In the genomic region with DNA sequence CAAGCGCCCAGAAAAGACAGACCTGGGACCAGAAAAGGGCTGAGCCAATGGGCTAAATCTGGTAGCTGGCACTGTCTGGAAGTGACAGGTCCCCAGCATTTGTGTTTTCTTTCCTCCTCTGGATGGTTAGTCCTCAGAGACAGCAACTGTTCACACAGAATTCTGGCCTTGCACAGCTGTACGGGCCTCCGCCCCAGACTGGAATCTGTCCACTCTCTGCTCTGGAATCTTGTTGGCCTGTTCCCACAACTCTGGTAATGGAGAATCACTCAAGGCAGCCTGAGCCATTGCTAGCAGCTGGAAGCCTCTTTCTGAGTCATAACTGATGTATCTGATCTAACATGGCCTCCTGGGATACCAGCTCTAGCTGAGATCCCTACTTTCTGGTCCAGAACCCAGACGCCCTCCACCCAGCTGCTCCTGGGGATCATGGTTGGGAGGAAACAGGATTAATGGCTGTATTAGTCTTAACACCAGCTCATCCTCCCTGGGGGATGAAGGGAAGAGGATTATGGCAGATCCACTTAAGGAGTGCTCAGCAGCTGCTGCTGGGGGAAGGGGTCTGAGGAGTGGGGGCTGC, we compare ENCODE assay signal across 8 cellular contexts. TPM values are rescaled to one million over a fixed set of nuclear protein-coding genes. Genes with fewer than 3 reads are reported as not detected.
DNase-seq lines count a peak whose midpoint lies in the region; ATAC-seq, FAIRE-seq and TF ChIP-seq lines count a peak whose summit lies in the region.

No MANE protein-coding gene starts in this region.

- peak overlapping the region; percentile 75 for H2BK120ac ChIP-seq in mesenchymal stem cell (ENCODE audit: low read depth, low read length)
- H2BK120ac ChIP-seq in mesendoderm (ENCODE audit: low read depth, low read length): no peak overlapping the region

- H3K9ac ChIP-seq in mesenchymal stem cell (ENCODE audit: low read length) (peak overlapping the region; percentile 77), mesendoderm (ENCODE audit: low read length) (no peak overlapping the region)

- H4K5ac ChIP-seq in mesendoderm (ENCODE audit: low read length): no peak overlapping the region

- DNase-seq in A172 (ENCODE audit: low spot score): peak; percentile 97
- DNase-seq in HTR-8/SVneo (ENCODE audit: insufficient read length, low spot score): peak; percentile 43
- DNase-seq in mesenchymal stem cell: peak; percentile 93
- DNase-seq in nucleus accumbens (lab: John Stamatoyannopoulos, UW): no peak
- no peak for DNase-seq in mesendoderm
- no peak for DNase-seq in mucosa of gallbladder (ENCODE audit: low spot score)

- ATAC-seq in HG02840 (IDR thresholded peaks at IDR 0.05; ENCODE audit: low FRiP score, unreplicated experiment): no peak

- peak overlapping the region; percentile 95 for H4K8ac ChIP-seq in mesenchymal stem cell (ENCODE audit: low read length)
- H4K8ac ChIP-seq in mesendoderm (ENCODE audit: low read depth, low read length): no peak overlapping the region

- peak overlapping the region; percentile 61 to 86 for H2BK12ac ChIP-seq in mesenchymal stem cell (ENCODE audit: low read length in 2 of 2)

- H2BK5ac ChIP-seq in mesenchymal stem cell (ENCODE audit: low read depth, low read length, poor library complexity, severe bottlenecking): peak overlapping the region; percentile 47
- H2BK5ac ChIP-seq in mesendoderm (ENCODE audit: low read length): no peak overlapping the region

- H3K4me1 ChIP-seq in mesenchymal stem cell (ENCODE audit: control insufficient read depth, insufficient read depth, low read depth, low read length) (peaks cover 28% of the 10 kb centered on the region), mesendoderm (ENCODE audit: control insufficient read depth, low read depth, low read length) (no peaks in the 10 kb centered on the region)

- H4K91ac ChIP-seq in mesenchymal stem cell (ENCODE audit: low read length): peak overlapping the region; percentile 96

- H3K79me1 ChIP-seq in mesenchymal stem cell (replicated peaks; ENCODE audit: low read length, poor library complexity, severe bottlenecking) (peaks cover 39% of the 10 kb centered on the region), mesendoderm (ENCODE audit: low read length) (peaks cover 18% of the 10 kb centered on the region)

- peak overlapping the region; percentile 74 for H2BK15ac ChIP-seq in mesenchymal stem cell (ENCODE audit: low read depth, poor library complexity, severe bottlenecking)
- no peak overlapping the region for H2BK15ac ChIP-seq in mesendoderm (replicated peaks; ENCODE audit: low read depth)

- TF ChIP-seq CTCF in brain (conservative IDR thresholded peaks at IDR 0.05): no peak

- H3K23ac ChIP-seq in mesenchymal stem cell (ENCODE audit: low read length in 2 of 2): no peak overlapping the region
- H3K23ac ChIP-seq in mesendoderm (ENCODE audit: low read length): no peak overlapping the region

- H3K27ac Mint-ChIP-seq in brain: peak overlapping the region in 4 of 5 experiments; percentile 9 to 95 (median 72)

- H2AK5ac ChIP-seq in mesenchymal stem cell (ENCODE audit: low read length, severe bottlenecking) (peak overlapping the region; percentile 77), mesendoderm (ENCODE audit: low read length) (no peak overlapping the region)

- peaks cover 38% of the 10 kb centered on the region for H3K4me1 Mint-ChIP-seq in brain

- no peak overlapping the region for H2AFZ ChIP-seq in mesenchymal stem cell (ENCODE audit: low read depth, low read length)

- peaks cover 49% of the 10 kb centered on the region for H3K36me3 Mint-ChIP-seq in brain

- WGBS in mesenchymal stem cell: 30% methylated on average over 4 of the region's 4 CpGs
- WGBS in mesendoderm (ENCODE audit: extremely low coverage, insufficient coverage, low lambda C conversion rate): no CpG with 5 or more reads among the region's 4 CpGs

- H3K18ac ChIP-seq in mesenchymal stem cell (ENCODE audit: low read depth in 1 of 2, low read length in 2 of 2): peak overlapping the region; percentile 88 to 89
- H3K18ac ChIP-seq in mesendoderm (ENCODE audit: low read length): no peak overlapping the region

- no peaks in the 10 kb centered on the region for H3K9me3 ChIP-seq in mesenchymal stem cell (ENCODE audit: control insufficient read depth, low read length)

- no peaks in the 10 kb centered on the region for H3K9me3 Mint-ChIP-seq in brain

- peak overlapping the region; percentile 90 for H3K27ac ChIP-seq in mesenchymal stem cell (ENCODE audit: low read length, poor library complexity, severe bottlenecking)
- H3K27ac ChIP-seq in mesendoderm (ENCODE audit: low read depth, low read length): no peak overlapping the region

- H3K36me3 ChIP-seq in mesenchymal stem cell (ENCODE audit: control insufficient read depth in 1 of 2, insufficient read depth in 2 of 2, low read depth in 1 of 2, low read length in 2 of 2) (peaks cover 33 to 40% of the 10 kb centered on the region in 2 experiments), mesendoderm (ENCODE audit: control insufficient read depth, insufficient read depth, low read length) (peaks cover 3% of the 10 kb centered on the region)

- H3K4ac ChIP-seq in mesenchymal stem cell (ENCODE audit: low read depth in 1 of 2, low read length in 2 of 2) (peak overlapping the region; percentile 83 to 98), mesendoderm (ENCODE audit: low read depth, low read length) (no peak overlapping the region)

- no peaks in the 10 kb centered on the region for H3K27me3 Mint-ChIP-seq in brain

- peak overlapping the region in 1 of 2 experiments; percentile 37 for H3K14ac ChIP-seq in mesenchymal stem cell (ENCODE audit: low read length in 2 of 2)

- H3K4me2 ChIP-seq in mesenchymal stem cell (ENCODE audit: low read length, poor library complexity, severe bottlenecking) (no peak overlapping the region), mesendoderm (ENCODE audit: low read length) (no peak overlapping the region)

- H3K56ac ChIP-seq in mesendoderm (ENCODE audit: low read length): no peak overlapping the region

- no peak for FAIRE-seq in HTR-8/SVneo (lab: Jason Lieb, UNC)

- H3K79me2 ChIP-seq in mesendoderm (ENCODE audit: control insufficient read depth, insufficient read depth, low read length): peaks cover 18% of the 10 kb centered on the region

- H3K4me3 ChIP-seq in mesenchymal stem cell (ENCODE audit: insufficient read depth in 1 of 2, low read depth in 1 of 2, low read length in 2 of 2) (peak overlapping the region in 1 of 2 experiments; percentile 29), mesendoderm (ENCODE audit: low read length) (no peak overlapping the region)

- peak overlapping the region in 2 of 5 experiments; percentile 48 to 69 for H3K4me3 Mint-ChIP-seq in brain

- H3K27me3 ChIP-seq in mesenchymal stem cell (ENCODE audit: control insufficient read depth in 1 of 2, insufficient read depth in 1 of 2, low read length in 2 of 2) (no peaks in the 10 kb centered on the region), mesendoderm (ENCODE audit: insufficient read depth, low read length, poor library complexity) (no peaks in the 10 kb centered on the region)

RNA-seq across cellular contexts. Expression of gene ZNF668, which starts 9.1 kb away (rescaled TPM):
- total RNA-seq in A172 (2014; rRNA removed; shearing (Covaris generic)): 31.2 and 35.5 TPM in 2 replicates
- 13.8 TPM for polyA plus RNA-seq in brain (ENCODE audit: insufficient read depth, low read depth, low replicate concordance)
- 11.3 TPM for polyA plus RNA-seq in mesenchymal stem cell (2013, experiment 1 of 2)
- polyA plus RNA-seq in mesenchymal stem cell (2013, experiment 2 of 2): 12.2 TPM
- polyA plus RNA-seq in mesendoderm (2013, experiment 1 of 2): 9.6 TPM
- polyA plus RNA-seq in mesendoderm (2013, experiment 2 of 2): 8.2 TPM
- 9.2 TPM for total RNA-seq in mucosa of gallbladder

RNA-seq across cellular contexts. Expression of gene ZNF646, which starts 9.2 kb away (rescaled TPM):
- 10.3 and 11.5 TPM in 2 replicates for total RNA-seq in A172 (2014; rRNA removed; shearing (Covaris generic))
- 25.8 TPM for polyA plus RNA-seq in brain (ENCODE audit: insufficient read depth, low read depth, low replicate concordance)
- polyA plus RNA-seq in mesenchymal stem cell (2013, experiment 1 of 2): 6.5 TPM
- polyA plus RNA-seq in mesenchymal stem cell (2013, experiment 2 of 2): 5.2 TPM
- 8.5 TPM for polyA plus RNA-seq in mesendoderm (2013, experiment 1 of 2)
- 9.0 TPM for polyA plus RNA-seq in mesendoderm (2013, experiment 2 of 2)
- 26.1 TPM for total RNA-seq in mucosa of gallbladder

RNA-seq across cellular contexts. Expression of gene PRSS53, which starts 23.8 kb away (rescaled TPM):
- 2.0 and 3.5 TPM in 2 replicates for total RNA-seq in A172 (2014; rRNA removed; shearing (Covaris generic))
- 0.58 TPM for polyA plus RNA-seq in brain (ENCODE audit: insufficient read depth, low read depth, low replicate concordance)
- 2.1 TPM for polyA plus RNA-seq in mesenchymal stem cell (2013, experiment 1 of 2)
- 2.1 TPM for polyA plus RNA-seq in mesenchymal stem cell (2013, experiment 2 of 2)
- polyA plus RNA-seq in mesendoderm (2013, experiment 1 of 2): 0.91 TPM
- 0.99 TPM for polyA plus RNA-seq in mesendoderm (2013, experiment 2 of 2)
- total RNA-seq in mucosa of gallbladder: 4.5 TPM

RNA-seq across cellular contexts. Expression of gene VKORC1, which starts 29.6 kb away (rescaled TPM):
- 137 and 164 TPM in 2 replicates for total RNA-seq in A172 (2014; rRNA removed; shearing (Covaris generic))
- polyA plus RNA-seq in brain (ENCODE audit: insufficient read depth, low read depth, low replicate concordance): 131 TPM
- 237 TPM for polyA plus RNA-seq in mesenchymal stem cell (2013, experiment 1 of 2)
- polyA plus RNA-seq in mesenchymal stem cell (2013, experiment 2 of 2): 255 TPM
- 106 TPM for polyA plus RNA-seq in mesendoderm (2013, experiment 1 of 2)
- 104 TPM for polyA plus RNA-seq in mesendoderm (2013, experiment 2 of 2)
- total RNA-seq in mucosa of gallbladder: 100 TPM

RNA-seq across cellular contexts. Expression of gene STX4, which starts 31.6 kb away (rescaled TPM):
- total RNA-seq in A172 (2014; rRNA removed; shearing (Covaris generic)): 35.2 and 40.0 TPM in 2 replicates
- polyA plus RNA-seq in brain (ENCODE audit: insufficient read depth, low read depth, low replicate concordance): 58.3 TPM
- polyA plus RNA-seq in mesenchymal stem cell (2013, experiment 1 of 2): 80.0 TPM
- polyA plus RNA-seq in mesenchymal stem cell (2013, experiment 2 of 2): 81.0 TPM
- 47.1 TPM for polyA plus RNA-seq in mesendoderm (2013, experiment 1 of 2)
- polyA plus RNA-seq in mesendoderm (2013, experiment 2 of 2): 48.1 TPM
- total RNA-seq in mucosa of gallbladder: 84.0 TPM

Comparison
In these comparisons a context has a peak if more than half of its experiments do, and no peak if none do; other contexts are left out.
1. DNase-seq: peak in A172 (single experiment), HTR-8/SVneo (single experiment) and mesenchymal stem cell (single experiment); none in nucleus accumbens (0 of 56), mesendoderm (single experiment) and mucosa of gallbladder (single experiment).